Comparison of ENCODE assay signal across 20 cellular contexts in the genomic region with DNA sequence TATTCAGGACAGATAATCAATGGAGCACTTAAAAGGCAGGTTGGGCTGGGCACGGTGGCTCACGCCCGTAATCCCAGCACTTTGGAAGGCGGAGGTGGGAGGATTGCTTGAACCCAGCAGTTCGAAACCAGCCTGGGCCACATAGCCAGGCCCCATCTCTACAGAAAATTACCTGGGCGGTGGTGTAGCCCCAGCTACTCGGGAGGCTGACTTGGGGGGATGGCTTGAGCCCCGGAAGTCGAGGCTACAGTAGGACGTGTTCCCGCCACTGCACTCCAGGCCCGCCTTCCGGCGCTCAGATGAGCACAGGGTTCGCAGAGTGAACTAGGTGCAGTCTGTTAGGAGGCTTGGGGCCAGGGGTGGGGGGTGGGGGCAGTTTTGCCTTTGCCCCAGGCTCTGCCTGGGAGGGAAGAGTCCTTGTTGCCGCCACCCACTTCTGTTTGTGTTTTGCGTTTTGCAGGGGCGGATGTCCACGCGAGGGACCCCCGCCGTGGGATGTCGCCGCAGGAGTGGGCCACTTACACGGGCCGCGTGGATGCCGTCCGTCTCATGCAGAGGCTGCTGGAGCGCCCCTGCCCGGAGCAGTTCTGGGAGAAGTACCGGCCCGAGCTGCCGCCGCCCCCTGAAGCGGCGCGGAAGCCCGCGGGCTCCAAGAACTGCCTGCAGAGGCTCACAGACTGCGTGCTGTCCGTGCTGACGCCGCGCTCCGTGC.
"Had no signal": no experiment of that assay in that cellular context is flagged by ENCODE, and none has a peak within 500 bp of the region (broad histone marks: within the 10 kb centered on the region; RNA-seq: fewer than 3 reads in every experiment).

No MANE protein-coding gene starts in this region.

- H3K4me3 ChIP-seq: esophagus muscularis mucosa, gastroesophageal sphincter, heart left ventricle, left lung, skin epidermis, thoracic aorta, upper lobe of left lung had no signal

- H3K27ac ChIP-seq: esophagus muscularis mucosa, gastroesophageal sphincter, heart left ventricle, left lung, skin epidermis, thoracic aorta, upper lobe of left lung had no signal

- H3K36me3 ChIP-seq: left lung, thoracic aorta, upper lobe of left lung had no signal

- H3K9me3 ChIP-seq: gastroesophageal sphincter, heart left ventricle, left lung, thoracic aorta, upper lobe of left lung had no signal

- DNase-seq: activated CD4-positive, alpha-beta T cell treated with anti-CD3 and anti-CD28 coated beads, Interleukin-2, amount 10 ng/mL, durations not matched to agents 7 days and 5 days; activated CD4-positive, CD25-positive, alpha-beta regulatory T cell; activated CD8-positive, alpha-beta T cell treated with anti-CD3 and anti-CD28 coated beads, Interleukin-2, amount 10 ng/mL, durations not matched to agents 7 days and 5 days; activated effector memory CD4-positive, alpha-beta T cell treated with Interleukin-2 at 50 U/mL for 16 hours; activated naive CD4-positive, alpha-beta T cell treated with anti-CD3 and anti-CD28 coated beads, Interleukin-2, amount 50 U/mL, for 16 hours; activated T-cell treated with anti-CD3 and anti-CD28 coated beads, Interleukin-2, amount 50 U/mL, for 48 hours; cerebellar nuclear complex; cortex of kidney; effector CD4-positive, alpha-beta T cell; heart left ventricle; kidney; right cardiac atrium; stimulated activated CD4-positive, alpha-beta T cell treated with anti-CD3 and anti-CD28 coated beads, Interleukin-15, amount 100 ng/mL, for 24 hours; stimulated activated CD4-positive, alpha-beta T cell treated with anti-CD3 and anti-CD28 coated beads, Interleukin-2, amount 100 ng/mL, for 48 hours had no signal

- H3K27me3 ChIP-seq: heart left ventricle had no signal

- H3K4me1 ChIP-seq: upper lobe of left lung had no signal

- ATAC-seq: activated CD8-positive, alpha-beta T cell treated with anti-CD3 and anti-CD28 coated beads, Interleukin-2, amount 10 ng/mL, durations not matched to agents 7 days and 5 days; gastroesophageal sphincter; heart left ventricle; left lung had no signal
